Comparison of ENCODE assay signal across 23 cellular contexts in genomic region chr3:72748659-72749058, GRCh38.
DNase-seq lines count a peak whose midpoint lies in the region; TF ChIP-seq lines count a peak whose summit lies in the region.
"Had no signal": no experiment of that assay in that cellular context is flagged by ENCODE, and none has a peak within 500 bp of the region (broad histone marks: within the 10 kb centered on the region; RNA-seq: fewer than 3 reads in every experiment).

No MANE protein-coding gene starts in this region.

- TF ChIP-seq CTCF in MCF 10A (IDR thresholded peaks at IDR 0.05; ENCODE audit: unreplicated experiment), result no peak
- no peak for TF ChIP-seq CTCF in breast epithelium (IDR thresholded peaks at IDR 0.05)
- no peak for TF ChIP-seq CTCF in colonic mucosa (IDR thresholded peaks at IDR 0.05)

- DNase-seq in MCF 10A (ENCODE audit: unreplicated experiment) (peak; percentile 38), breast epithelium (ENCODE audit: low spot score in 2 of 2) (no peak), MV-4-11 (lab: John Stamatoyannopoulos, UW) (peak; percentile 84), colonic mucosa (peak; percentile 57), COLO829 (ENCODE audit: low spot score) (no peak), Ammon's horn (ENCODE audit: low spot score) (no peak)
- no peak for DNase-seq in activated CD4-positive, CD25-positive, alpha-beta regulatory T cell (lab: John Stamatoyannopoulos, UW)
- DNase-seq: activated CD4-positive, alpha-beta T cell treated with anti-CD3 and anti-CD28 coated beads for 4 hours; activated CD8-positive, alpha-beta memory T cell treated with anti-CD3 and anti-CD28 coated beads, Interleukin-2, amount 50 U/mL, for 4 hours; anterior cingulate cortex; central memory CD4-positive, alpha-beta T cell; DMS79 treated with DMSO at 0.1 percent for 48 hours; kidney glomerular epithelial cell; naive B cell; NCI-H1105 treated with DMSO at 0.1 percent for 48 hours; NCI-H2081; pancreas; right cardiac atrium; testis had no signal

- H3K9me3 Mint-ChIP-seq in MCF 10A (ENCODE audit: unreplicated experiment), result no peaks in the 10 kb centered on the region
- H3K9me3 Mint-ChIP-seq: activated T-helper 2 cell treated with anti-CD3 and anti-CD28 coated beads, Interferon-gamma antibody, Interleukin-2, Interleukin-4, amounts not matched to agents 10 μg/mL and 5 μg/mL and 100 μg/mL, durations not matched to agents 14 hours and 24 hours and 36 hours; naive B cell had no signal

- H3K36me3 ChIP-seq in breast epithelium, result no peaks in the 10 kb centered on the region
- no peaks in the 10 kb centered on the region for H3K36me3 ChIP-seq in colonic mucosa
- H3K36me3 ChIP-seq: gastroesophageal sphincter, pancreas had no signal

- no peak for TF ChIP-seq POLR2A in breast epithelium (IDR thresholded peaks at IDR 0.05)

- no peaks in the 10 kb centered on the region for H3K27me3 Mint-ChIP-seq in MCF 10A (ENCODE audit: insufficient read depth, unreplicated experiment)

- no peak overlapping the region for H3K4me3 Mint-ChIP-seq in MCF 10A (ENCODE audit: unreplicated experiment)
- H3K4me3 Mint-ChIP-seq: naive B cell had no signal

- H3K4me1 Mint-ChIP-seq in MCF 10A (ENCODE audit: insufficient read depth, unreplicated experiment), result peaks cover 12% of the 10 kb centered on the region

- no peak overlapping the region for H3K9ac ChIP-seq in colonic mucosa (ENCODE audit: low read depth in 2 of 2, low read length in 2 of 2)
- H3K9ac ChIP-seq: KMS-11 had no signal

- H3K4me1 ChIP-seq in breast epithelium, result no peaks in the 10 kb centered on the region
- H3K4me1 ChIP-seq in colonic mucosa, result no peaks in the 10 kb centered on the region
- H3K4me1 ChIP-seq: gastroesophageal sphincter, testis had no signal

- intact Hi-C loops in MCF 10A (cut with micrococcal nuclease), result no loop called here
- intact Hi-C loops in breast epithelium (cut with DNase I; ENCODE audit: low total_unique reads), result no loop called here
- intact Hi-C loops in colonic mucosa (cut with DNase I), result no loop called here

- H3K27me3 ChIP-seq in breast epithelium (no peaks in the 10 kb centered on the region), colonic mucosa (no peaks in the 10 kb centered on the region)
- H3K27me3 ChIP-seq: gastroesophageal sphincter, pancreas, testis had no signal

- H3K27ac ChIP-seq in breast epithelium (no peak overlapping the region), colonic mucosa (no peak overlapping the region)
- H3K27ac ChIP-seq: gastroesophageal sphincter, KMS-11, pancreas, RWPE1, testis had no signal

- peak overlapping the region; percentile 14 for H3K27ac Mint-ChIP-seq in MCF 10A (ENCODE audit: low read depth, unreplicated experiment)
- H3K27ac Mint-ChIP-seq: activated T-helper 2 cell treated with anti-CD3 and anti-CD28 coated beads, Interferon-gamma antibody, Interleukin-2, Interleukin-4, amounts not matched to agents 10 μg/mL and 5 μg/mL and 100 μg/mL, durations not matched to agents 14 hours and 24 hours and 36 hours had no signal

- H3K9me3 ChIP-seq in breast epithelium (no peaks in the 10 kb centered on the region), colonic mucosa (no peaks in the 10 kb centered on the region)
- H3K9me3 ChIP-seq: gastroesophageal sphincter, pancreas, testis had no signal

- CTCF ChIA-PET in MCF 10A (lab: Yijun Ruan, JAX), result interaction anchor here (0.6 kb wide), 1 partner anchor 84 kb away, joined by 3 read pairs; no protein-coding TSS in a partner anchor

- peaks cover 6% of the 10 kb centered on the region for H3K36me3 Mint-ChIP-seq in MCF 10A (ENCODE audit: insufficient read depth, unreplicated experiment)

- no TSS peak for BruUV-seq in MCF 10A (replicated peaks; lab: Mats Ljungman, UMichigan)

- H3K4me3 ChIP-seq in breast epithelium, result no peak overlapping the region
- H3K4me3 ChIP-seq in colonic mucosa, result no peak overlapping the region
- H3K4me3 ChIP-seq: gastroesophageal sphincter, pancreas, testis had no signal

- POLR2A ChIA-PET in MCF 10A (lab: Yijun Ruan, JAX), result interaction anchor here (0.7 to 1.8 kb wide), 2 partner anchors 24 to 33 kb away, joined by 3 read pairs; no protein-coding TSS in a partner anchor

Comparison
In these comparisons a context has a peak if more than half of its experiments do, and no peak if none do; other contexts are left out.
1. DNase-seq: peak in MCF 10A (single experiment), MV-4-11 (single experiment) and colonic mucosa (single experiment); none in breast epithelium (0 of 2), COLO829 (single experiment), Ammon's horn (single experiment) and activated CD4-positive, CD25-positive, alpha-beta regulatory T cell (0 of 4).